Comparison of ENCODE assay signal across 8 cellular contexts in the genomic region with DNA sequence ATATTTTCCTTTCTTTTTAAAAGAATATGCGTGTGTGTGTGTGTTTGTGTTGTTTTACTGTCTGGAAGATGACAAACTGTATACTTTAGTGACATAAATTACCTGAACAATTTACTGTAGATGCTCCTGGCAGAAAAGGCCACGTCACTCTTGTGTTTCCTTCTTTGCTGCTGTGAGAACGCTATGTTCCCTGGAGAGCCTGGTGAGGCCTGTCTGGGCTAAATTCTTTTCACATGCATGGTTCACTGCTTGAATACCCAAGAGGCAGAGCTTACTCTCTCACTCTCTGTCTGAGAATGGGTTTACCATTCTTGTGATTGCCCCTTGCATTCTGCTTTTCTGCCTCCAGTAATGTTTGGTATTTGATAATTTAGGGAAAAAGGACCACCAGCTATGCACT.
DNase-seq lines count a peak whose midpoint lies in the region; ATAC-seq, FAIRE-seq and TF ChIP-seq lines count a peak whose summit lies in the region.

No MANE protein-coding gene starts in this region.

- H3K27me3 ChIP-seq in upper lobe of right lung, result no peaks in the 10 kb centered on the region

- ATAC-seq in Right ventricle myocardium inferior, result peak; percentile 80
- ATAC-seq in upper lobe of right lung, result peak; percentile 93

- intact Hi-C loops in Right ventricle myocardium inferior (cut with DNase I), result no loop called here
- intact Hi-C loops in cardiac septum (cut with DNase I), result no loop called here
- intact Hi-C loops in upper lobe of right lung (cut with DNase I), result no loop called here

- H3K27ac ChIP-seq in upper lobe of right lung, result peak overlapping the region; percentile 9

- DNase-seq in Right ventricle myocardium inferior (ENCODE audit: missing footprints) (no peak), cardiac septum (ENCODE audit: low spot score) (no peak), astrocyte of the spinal cord (ENCODE audit: low read depth, low spot score) (peak; percentile 89), islet precursor cell (peak; percentile 79), upper lobe of right lung (no peak), HuH-7.5 (ENCODE audit: low spot score) (no peak), RCC 7860 (ENCODE audit: low spot score) (no peak), GF-D8 (lab: John Stamatoyannopoulos, UW) (no peak)

- TF ChIP-seq CTCF in astrocyte of the spinal cord (IDR thresholded peaks at IDR 0.05; ENCODE audit: low read depth, low read length) (no peak), upper lobe of right lung (IDR thresholded peaks at IDR 0.05) (no peak)

- H3K4me1 ChIP-seq in upper lobe of right lung, result peaks cover 9% of the 10 kb centered on the region

- FAIRE-seq in RCC 7860 (lab: Jason Lieb, UNC), result no peak

- no peaks in the 10 kb centered on the region for H3K36me3 ChIP-seq in upper lobe of right lung

- in situ Hi-C loops in astrocyte of the spinal cord (cut with HindIII; ENCODE audit: low sequenced_read_pairs), result no loop called here

- H3K9me3 ChIP-seq in upper lobe of right lung, result peaks cover 11% of the 10 kb centered on the region

- no peak overlapping the region for H3K4me3 ChIP-seq in astrocyte of the spinal cord (ENCODE audit: low read depth, low read length)
- H3K4me3 ChIP-seq in upper lobe of right lung, result no peak overlapping the region

Comparison
In these comparisons a context has a peak if more than half of its experiments do, and no peak if none do; other contexts are left out.
1. DNase-seq: peak in astrocyte of the spinal cord (single experiment) and islet precursor cell (single experiment); none in Right ventricle myocardium inferior (single experiment), cardiac septum (single experiment), upper lobe of right lung (single experiment), HuH-7.5 (single experiment), RCC 7860 (single experiment) and GF-D8 (single experiment).